In the genomic region with DNA sequence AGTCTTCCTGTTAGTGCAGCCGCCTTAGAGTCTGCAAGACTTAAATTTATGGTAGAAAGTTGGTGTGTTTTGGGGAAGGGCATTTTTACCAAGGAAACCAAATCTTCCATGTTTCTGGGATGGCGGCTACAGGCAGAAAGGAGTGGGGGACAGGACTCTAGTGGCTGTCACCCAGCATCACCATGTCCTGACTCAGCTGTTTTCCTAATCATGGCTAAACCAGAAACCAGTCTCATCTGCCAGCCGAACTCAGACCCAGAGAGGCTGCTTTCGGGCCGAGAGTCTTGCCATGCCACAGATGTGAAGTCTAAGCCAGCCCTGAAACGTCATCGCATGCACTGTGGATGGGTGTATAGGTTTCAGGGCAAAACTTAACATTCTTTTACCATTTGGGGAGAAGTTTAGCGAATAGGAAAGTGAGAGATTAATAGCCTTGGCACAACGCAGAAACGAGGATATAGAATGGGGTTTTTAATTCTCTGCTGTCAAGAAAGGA, we compare ENCODE assay signal across 3 cellular contexts.
TF ChIP-seq lines count a peak whose summit lies in the region.

No MANE protein-coding gene starts in this region.

TF ChIP-seq in A549, 52 proteins besides CTCF, POLR2A, EP300 and RAD21:
- TF ChIP-seq MAFK (IDR thresholded peaks at IDR 0.05; ENCODE audit: partially characterized antibody) (peak; percentile 42), TP53 (CRISPR knock-in tag; IDR thresholded peaks at IDR 0.05) (no peak)

TF ChIP-seq in GM23338, 12 proteins besides CTCF, POLR2A, EP300 and RAD21:
- TF ChIP-seq, protein P1, sequence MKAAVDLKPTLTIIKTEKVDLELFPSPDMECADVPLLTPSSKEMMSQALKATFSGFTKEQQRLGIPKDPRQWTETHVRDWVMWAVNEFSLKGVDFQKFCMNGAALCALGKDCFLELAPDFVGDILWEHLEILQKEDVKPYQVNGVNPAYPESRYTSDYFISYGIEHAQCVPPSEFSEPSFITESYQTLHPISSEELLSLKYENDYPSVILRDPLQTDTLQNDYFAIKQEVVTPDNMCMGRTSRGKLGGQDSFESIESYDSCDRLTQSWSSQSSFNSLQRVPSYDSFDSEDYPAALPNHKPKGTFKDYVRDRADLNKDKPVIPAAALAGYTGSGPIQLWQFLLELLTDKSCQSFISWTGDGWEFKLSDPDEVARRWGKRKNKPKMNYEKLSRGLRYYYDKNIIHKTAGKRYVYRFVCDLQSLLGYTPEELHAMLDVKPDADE (IDR thresholded peaks at IDR 0.05): no peak
- TF ChIP-seq JUNB (IDR thresholded peaks at IDR 0.05; ENCODE audit: unreplicated experiment) (no peak), NANOG (IDR thresholded peaks at IDR 0.05; ENCODE audit: borderline replicate concordance) (no peak), ZNF114 (CRISPR knock-in tag; IDR thresholded peaks at IDR 0.05) (no peak), ZNF331 (CRISPR knock-in tag; IDR thresholded peaks at IDR 0.05; ENCODE audit: low read depth) (no peak), EZH2phosphoT487 (IDR thresholded peaks at IDR 0.05; ENCODE audit: unreplicated experiment) (no peak), EZH2 (IDR thresholded peaks at IDR 0.05; ENCODE audit: low read depth, unreplicated experiment) (no peak), POLR2AphosphoS5 (IDR thresholded peaks at IDR 0.05; ENCODE audit: low read depth) (no peak)
TF ChIP-seq in GM23338: peak in this region for 0.

TF ChIP-seq in K562, 482 proteins besides CTCF, POLR2A, EP300 and RAD21 (continued from another document):
- TF ChIP-seq MAFF (IDR thresholded peaks at IDR 0.05; ENCODE audit: low read length) (peak; percentile 35; the same call in 1 of the 2 replicates), NFE2 (IDR thresholded peaks at IDR 0.05; ENCODE audit: low read depth) (0 out of 2 replicates have a peak, but pooled peaks have one; percentile 4), C11orf30 (IDR thresholded peaks at IDR 0.05; ENCODE audit: low read depth) (peak; percentile 56; the same call in 1 of the 2 replicates), JUN (IDR thresholded peaks at IDR 0.05; ENCODE audit: borderline replicate concordance, low read depth, low read length) (no peak), JUN (CRISPR knock-in tag; IDR thresholded peaks at IDR 0.05; ENCODE audit: borderline replicate concordance) (no peak), ZNF316 (IDR thresholded peaks at IDR 0.05) (peak; percentile 75), MAFK (IDR thresholded peaks at IDR 0.05; ENCODE audit: low read length) (peak; percentile 44; the same call in 1 of the 2 replicates)
